Comparison of ENCODE assay signal across 24 cellular contexts in genomic region chr3:82281205-82281604, GRCh38.
DNase-seq lines count a peak whose midpoint lies in the region; ATAC-seq and TF ChIP-seq lines count a peak whose summit lies in the region.
"Had no signal": no experiment of that assay in that cellular context is flagged by ENCODE, and none has a peak within 500 bp of the region (broad histone marks: within the 10 kb centered on the region; RNA-seq: fewer than 3 reads in every experiment).

No MANE protein-coding gene starts in this region.

- peak; percentile 41 for DNase-seq in GM23338 (ENCODE audit: low spot score)
- DNase-seq in RWPE1 (ENCODE audit: low spot score), result peak; percentile 0
- peak; percentile 41 for DNase-seq in choroid plexus epithelial cell (ENCODE audit: low read depth)
- DNase-seq in mesendoderm, result peak; percentile 25
- DNase-seq in stimulated activated naive CD8-positive, alpha-beta T cell treated with anti-CD3 and anti-CD28 coated beads, Interleukin-15, Interleukin-2, amounts not matched to agents 100 U/mL and 50 U/mL, for 24 hours, result no peak
- DNase-seq in GF-D8 (lab: John Stamatoyannopoulos, UW), result no peak
- DNase-seq in SIG-M5 treated with dmso at 0.1 percent for 504 hours (lab: John Stamatoyannopoulos, UW; ENCODE audit: unreplicated experiment), result no peak
- DNase-seq: activated B cell treated with CpG ODN at 0.5 μM for 24 hours; activated CD8-positive, alpha-beta T cell treated with anti-CD3 and anti-CD28 coated beads for 36 hours; activated T-cell treated with anti-CD3 and anti-CD28 coated beads, Interleukin-2, amount 50 U/mL, for 24 hours; CD8-positive, alpha-beta T cell; DMS79; left ventricle myocardium superior; NCI-H1092; NCI-H2081 treated with DMSO at 0.1 percent for 48 hours; NCI-H510A; Right ventricle myocardium superior; stimulated activated CD8-positive, alpha-beta memory T cell treated with anti-CD3 and anti-CD28 coated beads, Interleukin-4, amount 100 ng/mL, for 48 hours had no signal

- H3K36me3 ChIP-seq in GM23338 (ENCODE audit: insufficient read depth) (no peaks in the 10 kb centered on the region), mesendoderm (ENCODE audit: control insufficient read depth, insufficient read depth, low read length) (no peaks in the 10 kb centered on the region)
- H3K36me3 ChIP-seq: neutrophil, vagina had no signal

- H3K36me3 Mint-ChIP-seq in GM23338 (ENCODE audit: low read depth), result no peaks in the 10 kb centered on the region
- H3K36me3 Mint-ChIP-seq: activated naive CD4-positive, alpha-beta T cell treated with anti-CD3 and anti-CD28 coated beads, Interleukin-2, amount 50 U/mL, for 72 hours; CD8-positive, alpha-beta T cell had no signal

- H3K79me2 ChIP-seq in GM23338 (replicated peaks; ENCODE audit: insufficient read depth) (no peaks in the 10 kb centered on the region), mesendoderm (ENCODE audit: control insufficient read depth, insufficient read depth, low read length) (no peaks in the 10 kb centered on the region)

- H4K20me1 ChIP-seq in GM23338 (replicated peaks; ENCODE audit: insufficient read depth), result no peaks in the 10 kb centered on the region

- H3K4me1 ChIP-seq in GM23338 (ENCODE audit: insufficient read depth) (no peaks in the 10 kb centered on the region), mesendoderm (ENCODE audit: control insufficient read depth, low read depth, low read length) (no peaks in the 10 kb centered on the region)
- H3K4me1 ChIP-seq: vagina had no signal

- H3K27me3 Mint-ChIP-seq in GM23338 (ENCODE audit: insufficient read depth, low read depth, poor library complexity), result no peaks in the 10 kb centered on the region
- H3K27me3 Mint-ChIP-seq: activated B cell treated with CpG ODN at 0.5 μM for 24 hours; activated CD8-positive, alpha-beta T cell treated with anti-CD3 and anti-CD28 coated beads for 36 hours; activated T-cell treated with anti-CD3 and anti-CD28 coated beads, Interleukin-2, amount 50 U/mL, for 24 hours had no signal

- ATAC-seq in GM23338, result peak; percentile 48
- ATAC-seq in stimulated activated naive CD8-positive, alpha-beta T cell treated with anti-CD3 and anti-CD28 coated beads, Interleukin-15, Interleukin-2, amounts not matched to agents 100 U/mL and 50 U/mL, for 24 hours, result no peak
- no peak for ATAC-seq in GM21825 (IDR thresholded peaks at IDR 0.05; ENCODE audit: unreplicated experiment)
- ATAC-seq: activated CD8-positive, alpha-beta T cell treated with anti-CD3 and anti-CD28 coated beads for 36 hours; activated naive CD4-positive, alpha-beta T cell treated with anti-CD3 and anti-CD28 coated beads, Interleukin-2, amount 50 U/mL, for 72 hours; CD8-positive, alpha-beta T cell; left ventricle myocardium superior had no signal

- H2BK15ac ChIP-seq in mesendoderm (replicated peaks; ENCODE audit: low read depth), result no peak overlapping the region

- CTCF ChIA-PET in RWPE1 (lab: Yijun Ruan, JAX), result no interaction called here

- H3F3A ChIP-seq in GM23338 (replicated peaks; ENCODE audit: low read depth), result no peaks in the 10 kb centered on the region

- no peak overlapping the region for H2BK120ac ChIP-seq in mesendoderm (ENCODE audit: low read depth, low read length)

- no peak overlapping the region for H3K18ac ChIP-seq in mesendoderm (ENCODE audit: low read length)

- no peak overlapping the region for H3K27ac ChIP-seq in GM23338 (ENCODE audit: low read depth)
- H3K27ac ChIP-seq in RWPE1, result no peak overlapping the region
- no peak overlapping the region for H3K27ac ChIP-seq in mesendoderm (ENCODE audit: low read depth, low read length)
- H3K27ac ChIP-seq: KMS-11, neutrophil, vagina had no signal

- POLR2A ChIA-PET in RWPE1 (lab: Yijun Ruan, JAX; ENCODE audit: low non-redundant PET), result no interaction called here

- H3K9me3 Mint-ChIP-seq in GM23338, result no peaks in the 10 kb centered on the region
- H3K9me3 Mint-ChIP-seq: activated B cell treated with CpG ODN at 0.5 μM for 24 hours; T-helper 1 cell treated with Interleukin-12 subunit alpha and Interleukin-12 subunit beta and Interleukin-4 antibody, amounts not matched to agents 30 μg/mL and 1 μg/mL, for 36 hours had no signal

- H3K4me3 ChIP-seq in GM23338 (no peak overlapping the region), choroid plexus epithelial cell (ENCODE audit: low read depth, low read length) (no peak overlapping the region), mesendoderm (ENCODE audit: low read length) (no peak overlapping the region)
- H3K4me3 ChIP-seq: vagina had no signal

- H3K4me3 Mint-ChIP-seq in GM23338, result no peak overlapping the region
- H3K4me3 Mint-ChIP-seq: activated B cell treated with CpG ODN at 0.5 μM for 24 hours; activated CD8-positive, alpha-beta T cell treated with anti-CD3 and anti-CD28 coated beads for 36 hours; activated T-cell treated with anti-CD3 and anti-CD28 coated beads, Interleukin-2, amount 50 U/mL, for 24 hours; CD8-positive, alpha-beta T cell; T-helper 1 cell treated with Interleukin-12 subunit alpha and Interleukin-12 subunit beta and Interleukin-4 antibody, amounts not matched to agents 30 μg/mL and 1 μg/mL, for 36 hours had no signal

- H3K4ac ChIP-seq in mesendoderm (ENCODE audit: low read depth, low read length), result no peak overlapping the region

- H3K4me1 Mint-ChIP-seq in GM23338, result no peaks in the 10 kb centered on the region
- H3K4me1 Mint-ChIP-seq: activated B cell treated with CpG ODN at 0.5 μM for 24 hours had no signal

- H3K9ac ChIP-seq in mesendoderm (ENCODE audit: low read length), result no peak overlapping the region
- H3K9ac ChIP-seq: KMS-11 had no signal

- H3K9me2 ChIP-seq in GM23338 (ENCODE audit: insufficient read depth), result no peaks in the 10 kb centered on the region; the same call in 1 of the 2 replicates

- H2AK5ac ChIP-seq in mesendoderm (ENCODE audit: low read length), result no peak overlapping the region

- no peak overlapping the region for H4K5ac ChIP-seq in mesendoderm (ENCODE audit: low read length)

- no peak overlapping the region for H3K23ac ChIP-seq in mesendoderm (ENCODE audit: low read length)

- no peak overlapping the region for H3K27ac Mint-ChIP-seq in GM23338
- H3K27ac Mint-ChIP-seq: activated B cell treated with CpG ODN at 0.5 μM for 24 hours; activated CD8-positive, alpha-beta T cell treated with anti-CD3 and anti-CD28 coated beads for 36 hours; activated naive CD4-positive, alpha-beta T cell treated with anti-CD3 and anti-CD28 coated beads, Interleukin-2, amount 50 U/mL, for 72 hours; activated T-cell treated with anti-CD3 and anti-CD28 coated beads, Interleukin-2, amount 50 U/mL, for 24 hours; CD8-positive, alpha-beta T cell; T-helper 1 cell treated with Interleukin-12 subunit alpha and Interleukin-12 subunit beta and Interleukin-4 antibody, amounts not matched to agents 30 μg/mL and 1 μg/mL, for 36 hours had no signal

- H3K56ac ChIP-seq in mesendoderm (ENCODE audit: low read length), result no peak overlapping the region

- no peak overlapping the region for H4K8ac ChIP-seq in mesendoderm (ENCODE audit: low read depth, low read length)

- H2AFZ ChIP-seq in GM23338, result no peak overlapping the region

- no CpG with 5 or more reads among the region's 3 CpGs for WGBS in mesendoderm (ENCODE audit: extremely low coverage, insufficient coverage, low lambda C conversion rate)

- TF ChIP-seq CTCF in GM23338 (conservative IDR thresholded peaks at IDR 0.05; ENCODE audit: low read depth in 2 of 2) (no peak), RWPE1 (conservative IDR thresholded peaks at IDR 0.05; ENCODE audit: low read depth) (no peak), choroid plexus epithelial cell (conservative IDR thresholded peaks at IDR 0.05; ENCODE audit: low read depth, low read length) (no peak)

- H3K27me3 ChIP-seq in GM23338 (ENCODE audit: insufficient read depth) (no peaks in the 10 kb centered on the region), mesendoderm (ENCODE audit: insufficient read depth, low read length, poor library complexity) (no peaks in the 10 kb centered on the region)
- H3K27me3 ChIP-seq: neutrophil, vagina had no signal

- no peak overlapping the region for H3K4me2 ChIP-seq in GM23338
- no peak overlapping the region for H3K4me2 ChIP-seq in mesendoderm (ENCODE audit: low read length)
- H3K4me2 ChIP-seq: KMS-11 had no signal

- H3K79me1 ChIP-seq in mesendoderm (ENCODE audit: low read length), result no peaks in the 10 kb centered on the region

- H2BK5ac ChIP-seq in mesendoderm (ENCODE audit: low read length), result no peak overlapping the region

TF ChIP-seq in GM23338, 12 proteins besides CTCF, POLR2A, EP300 and RAD21 (continues in another document):
- TF ChIP-seq, protein P1, sequence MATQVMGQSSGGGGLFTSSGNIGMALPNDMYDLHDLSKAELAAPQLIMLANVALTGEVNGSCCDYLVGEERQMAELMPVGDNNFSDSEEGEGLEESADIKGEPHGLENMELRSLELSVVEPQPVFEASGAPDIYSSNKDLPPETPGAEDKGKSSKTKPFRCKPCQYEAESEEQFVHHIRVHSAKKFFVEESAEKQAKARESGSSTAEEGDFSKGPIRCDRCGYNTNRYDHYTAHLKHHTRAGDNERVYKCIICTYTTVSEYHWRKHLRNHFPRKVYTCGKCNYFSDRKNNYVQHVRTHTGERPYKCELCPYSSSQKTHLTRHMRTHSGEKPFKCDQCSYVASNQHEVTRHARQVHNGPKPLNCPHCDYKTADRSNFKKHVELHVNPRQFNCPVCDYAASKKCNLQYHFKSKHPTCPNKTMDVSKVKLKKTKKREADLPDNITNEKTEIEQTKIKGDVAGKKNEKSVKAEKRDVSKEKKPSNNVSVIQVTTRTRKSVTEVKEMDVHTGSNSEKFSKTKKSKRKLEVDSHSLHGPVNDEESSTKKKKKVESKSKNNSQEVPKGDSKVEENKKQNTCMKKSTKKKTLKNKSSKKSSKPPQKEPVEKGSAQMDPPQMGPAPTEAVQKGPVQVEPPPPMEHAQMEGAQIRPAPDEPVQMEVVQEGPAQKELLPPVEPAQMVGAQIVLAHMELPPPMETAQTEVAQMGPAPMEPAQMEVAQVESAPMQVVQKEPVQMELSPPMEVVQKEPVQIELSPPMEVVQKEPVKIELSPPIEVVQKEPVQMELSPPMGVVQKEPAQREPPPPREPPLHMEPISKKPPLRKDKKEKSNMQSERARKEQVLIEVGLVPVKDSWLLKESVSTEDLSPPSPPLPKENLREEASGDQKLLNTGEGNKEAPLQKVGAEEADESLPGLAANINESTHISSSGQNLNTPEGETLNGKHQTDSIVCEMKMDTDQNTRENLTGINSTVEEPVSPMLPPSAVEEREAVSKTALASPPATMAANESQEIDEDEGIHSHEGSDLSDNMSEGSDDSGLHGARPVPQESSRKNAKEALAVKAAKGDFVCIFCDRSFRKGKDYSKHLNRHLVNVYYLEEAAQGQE (IDR thresholded peaks at IDR 0.05; ENCODE audit: unreplicated experiment), result peak; percentile 75

Comparison
In these comparisons a context has a peak if more than half of its experiments do, and no peak if none do; other contexts are left out.
1. DNase-seq: peak in GM23338 (single experiment), RWPE1 (single experiment), choroid plexus epithelial cell (single experiment) and mesendoderm (single experiment); none in stimulated activated naive CD8-positive, alpha-beta T cell treated with anti-CD3 and anti-CD28 coated beads, Interleukin-15, Interleukin-2, amounts not matched to agents 100 U/mL and 50 U/mL, for 24 hours (single experiment), GF-D8 (single experiment) and SIG-M5 treated with dmso at 0.1 percent for 504 hours (single experiment).